Comparison of ENCODE assay signal across 8 cellular contexts in genomic region chr4:139214039-139214534, GRCh38. TPM values are rescaled to one million over a fixed set of nuclear protein-coding genes. Genes with fewer than 3 reads are reported as not detected.
DNase-seq lines count a peak whose midpoint lies in the region; ATAC-seq and TF ChIP-seq lines count a peak whose summit lies in the region.

No MANE protein-coding gene starts in this region.

- TF ChIP-seq CTCF in GM10266 (IDR thresholded peaks at IDR 0.05; ENCODE audit: control insufficient read depth, insufficient read depth, low read depth, missing control alignments) (no peak), nephron progenitor cell (IDR thresholded peaks at IDR 0.05) (no peak), sigmoid colon (IDR thresholded peaks at IDR 0.05) (no peak)

- no peaks in the 10 kb centered on the region for H3K36me3 Mint-ChIP-seq in nephron progenitor cell (ENCODE audit: low read depth)

- H3K27me3 Mint-ChIP-seq in nephron progenitor cell (ENCODE audit: low read depth, poor library complexity) = no peaks in the 10 kb centered on the region

- H3K4me3 ChIP-seq in sigmoid colon = no peak overlapping the region

- intact Hi-C loops in sigmoid colon (cut with DNase I) = no loop called here

- no peaks in the 10 kb centered on the region for H3K27me3 ChIP-seq in sigmoid colon

- TF ChIP-seq EP300 in sigmoid colon (IDR thresholded peaks at IDR 0.05) = no peak

- DNase-seq in GM10266 (ENCODE audit: extremely low spot score) (peak; percentile 67), SKM-1 (lab: John Stamatoyannopoulos, UW; ENCODE audit: unreplicated experiment) (peak; percentile 96), nephron progenitor cell (peak; percentile 10), AG08396 (ENCODE audit: low spot score) (no peak), sigmoid colon (no peak)
- no peak for DNase-seq in central memory CD4-positive, alpha-beta T cell

- H3K4me1 ChIP-seq in sigmoid colon = no peaks in the 10 kb centered on the region

- H3K27ac Mint-ChIP-seq in nephron progenitor cell = no peak overlapping the region

- H3K9me3 ChIP-seq in sigmoid colon = no peaks in the 10 kb centered on the region

- peak; percentile 100 for ATAC-seq in GM21515 (IDR thresholded peaks at IDR 0.05; ENCODE audit: unreplicated experiment)
- ATAC-seq in HG03521 (IDR thresholded peaks at IDR 0.05; ENCODE audit: unreplicated experiment) = peak; percentile 96

- no peak overlapping the region for H3K27ac ChIP-seq in sigmoid colon

- no peak overlapping the region for H3K4me3 Mint-ChIP-seq in nephron progenitor cell

- no peak for TF ChIP-seq POLR2A in sigmoid colon (IDR thresholded peaks at IDR 0.05)

- 38 to 54% methylated on average over 7 of the region's 7 CpGs for WGBS in sigmoid colon, 2 donors

- peaks cover 10% of the 10 kb centered on the region for H3K4me1 Mint-ChIP-seq in nephron progenitor cell

- H3K36me3 ChIP-seq in sigmoid colon = no peaks in the 10 kb centered on the region

- no peaks in the 10 kb centered on the region for H3K9me3 Mint-ChIP-seq in nephron progenitor cell

RNA-seq across cellular contexts. Expression of gene ELF2, which starts 37.1 kb away (rescaled TPM):
- 10 to 100 TPM; 61.4 to 83.6 (median 79.0) TPM for total RNA-seq in sigmoid colon
- polyA plus RNA-seq in sigmoid colon = 10 to 100 TPM in 2 of 3 donors, 1 to 10 TPM in 1; 9.9 to 16.8 (median 15.6) TPM

Comparison
In these comparisons a context has a peak if more than half of its experiments do, and no peak if none do; other contexts are left out.
1. DNase-seq: peak in GM10266 (single experiment), SKM-1 (single experiment) and nephron progenitor cell (single experiment); none in AG08396 (single experiment), central memory CD4-positive, alpha-beta T cell (single experiment) and sigmoid colon (single experiment).